Comparison of ENCODE assay signal across 17 cellular contexts in the genomic region with DNA sequence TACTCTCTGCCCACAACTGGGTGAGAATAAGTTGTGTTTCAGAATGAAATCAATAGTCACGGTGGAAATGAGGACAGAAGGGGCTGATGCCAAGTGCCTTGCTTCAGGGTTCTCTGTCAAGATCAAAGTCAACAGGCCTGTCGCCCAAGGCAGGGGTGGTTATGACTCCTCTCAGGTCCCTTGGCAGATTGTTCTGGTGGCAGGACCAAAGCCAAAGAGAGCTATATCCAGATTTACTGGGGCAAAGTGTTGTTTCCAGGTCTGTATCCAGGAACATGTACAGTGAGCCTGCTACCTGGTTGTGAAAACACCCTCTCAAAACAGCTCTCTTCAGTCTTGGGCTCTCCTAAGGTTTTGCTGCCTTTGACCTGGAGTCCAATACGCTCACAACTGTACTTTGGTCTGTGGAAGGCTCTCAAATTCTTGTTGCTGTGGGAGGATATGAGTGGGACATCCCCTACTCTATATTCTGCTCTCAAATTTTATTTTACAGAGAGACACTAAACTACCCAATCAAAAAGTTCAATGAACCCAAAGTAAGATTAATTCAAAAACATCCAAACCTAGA.
DNase-seq lines count a peak whose midpoint lies in the region; ATAC-seq, FAIRE-seq and TF ChIP-seq lines count a peak whose summit lies in the region.
"Had no signal": no experiment of that assay in that cellular context is flagged by ENCODE, and none has a peak within 500 bp of the region (broad histone marks: within the 10 kb centered on the region; RNA-seq: fewer than 3 reads in every experiment).

No MANE protein-coding gene starts in this region.

- intact Hi-C loops in left lung (cut with DNase I) (no loop called here), pancreas (cut with DNase I) (no loop called here)

- no peaks in the 10 kb centered on the region for H3K79me2 ChIP-seq in OCI-LY3 (ENCODE audit: low read length)

- peak overlapping the region; percentile 51 for H3K4me2 ChIP-seq in OCI-LY3 (ENCODE audit: low read length)
- H3K4me2 ChIP-seq: BLaER1 treated with 17β-estradiol and CSF1 and Interleukin-3, amounts not matched to agents 10 nM and 100 nM had no signal

- H3K4me3 ChIP-seq in OCI-LY3 (ENCODE audit: low read length) (peak overlapping the region; percentile 18; the same call in 1 of the 2 replicates), left lung (no peak overlapping the region), pancreas (no peak overlapping the region)
- H3K4me3 ChIP-seq: BLaER1 treated with 17β-estradiol and CSF1 and Interleukin-3, amounts not matched to agents 10 nM and 100 nM; GM12878; GM23248; HAP-1 had no signal

- FAIRE-seq in pancreas (lab: Jason Lieb, UNC) = no peak
- FAIRE-seq: GM12878, GM19239 had no signal

- H2AFZ ChIP-seq in OCI-LY3 (ENCODE audit: low read depth, low read length) = no peak overlapping the region
- H2AFZ ChIP-seq: GM23248 had no signal

- H4K20me1 ChIP-seq in OCI-LY3 (ENCODE audit: insufficient read depth, low read length) = no peaks in the 10 kb centered on the region
- H4K20me1 ChIP-seq: BLaER1 treated with 17β-estradiol and CSF1 and Interleukin-3, amounts not matched to agents 10 nM and 100 nM had no signal

- H3K4me1 ChIP-seq in OCI-LY3 (ENCODE audit: low read length) (peaks cover 51% of the 10 kb centered on the region), left lung (no peaks in the 10 kb centered on the region), pancreas (peaks cover 0 to 11% (median 4%) of the 10 kb centered on the region in 3 donors)
- H3K4me1 ChIP-seq: HAP-1 had no signal

- 58 to 61% methylated on average over 3 of the region's 3 CpGs for WGBS in pancreas, 2 donors

- ATAC-seq in left lung (peak; percentile 71), pancreas (peak; percentile 36 to 82 (median 49)), GM19324 (IDR thresholded peaks at IDR 0.05; ENCODE audit: low FRiP score, unreplicated experiment) (no peak)
- ATAC-seq: CD8-positive, alpha-beta T cell; GM12878 had no signal

- H3K27ac ChIP-seq in OCI-LY3 (ENCODE audit: low read length) = no peak overlapping the region
- no peak overlapping the region for H3K27ac ChIP-seq in left lung
- no peak overlapping the region for H3K27ac ChIP-seq in pancreas
- H3K27ac ChIP-seq: BLaER1 treated with 17β-estradiol and CSF1 and Interleukin-3, amounts not matched to agents 10 nM and 100 nM; GM23248 had no signal

- TF ChIP-seq CTCF in OCI-LY3 (IDR thresholded peaks at IDR 0.05; ENCODE audit: low read depth, low read length) (no peak), left lung (IDR thresholded peaks at IDR 0.05) (no peak), pancreas (IDR thresholded peaks at IDR 0.05) (no peak)

- H3K9me3 ChIP-seq in OCI-LY3 (ENCODE audit: insufficient read depth, low read length) = no peaks in the 10 kb centered on the region; the same call in 1 of the 2 replicates
- H3K9me3 ChIP-seq in left lung = peaks cover 0 to 23% of the 10 kb centered on the region in 2 donors
- no peaks in the 10 kb centered on the region for H3K9me3 ChIP-seq in pancreas
- H3K9me3 ChIP-seq: HAP-1 had no signal

- H3K36me3 ChIP-seq in OCI-LY3 (replicated peaks; ENCODE audit: low read depth, low read length) = no peaks in the 10 kb centered on the region
- H3K36me3 ChIP-seq in left lung = no peaks in the 10 kb centered on the region
- H3K36me3 ChIP-seq in pancreas = no peaks in the 10 kb centered on the region
- H3K36me3 ChIP-seq: BLaER1 treated with 17β-estradiol and CSF1 and Interleukin-3, amounts not matched to agents 10 nM and 100 nM; HAP-1 had no signal

- H3K27me3 ChIP-seq in OCI-LY3 (ENCODE audit: low read depth, low read length) (peaks cover 14% of the 10 kb centered on the region), left lung (peaks cover 0 to 12% of the 10 kb centered on the region in 2 donors), pancreas (peaks cover 0 to 4% (median 0%) of the 10 kb centered on the region in 4 donors)
- H3K27me3 ChIP-seq: BLaER1 treated with 17β-estradiol and CSF1 and Interleukin-3, amounts not matched to agents 10 nM and 100 nM had no signal

- peak; percentile 33 for DNase-seq in NCI-H2029 (lab: John Stamatoyannopoulos, UW)
- no peak for DNase-seq in left lung
- peak in 3 of 6 donors; percentile 14 to 37 (median 16) for DNase-seq in pancreas
- no peak for DNase-seq in activated CD4-positive, alpha-beta T cell treated with anti-CD3 and anti-CD28 coated beads, Interleukin-2, amount 50 U/mL, for 48 hours
- no peak for DNase-seq in DMS 273 treated with DMSO at 0.1 percent for 48 hours (lab: John Stamatoyannopoulos, UW)
- DNase-seq: Calu3; CD8-positive, alpha-beta T cell; DMS53; DND-41; EL; GM23248 had no signal

- no peak overlapping the region for H3K9ac ChIP-seq in OCI-LY3 (ENCODE audit: low read length)
- H3K9ac ChIP-seq: BLaER1 treated with 17β-estradiol and CSF1 and Interleukin-3, amounts not matched to agents 10 nM and 100 nM; GM23248 had no signal
